In genomic region chr5:127959152-127959764, GRCh38 we compare ENCODE assay signal across 8 cellular contexts.
DNase-seq lines count a peak whose midpoint lies in the region; ATAC-seq, FAIRE-seq and TF ChIP-seq lines count a peak whose summit lies in the region.

No MANE protein-coding gene starts in this region.

- no peaks in the 10 kb centered on the region for H3K36me3 ChIP-seq in brain microvascular endothelial cell (replicated peaks)
- no peaks in the 10 kb centered on the region for H3K36me3 ChIP-seq in lower lobe of right lung
- no peaks in the 10 kb centered on the region for H3K36me3 ChIP-seq in H7 (replicated peaks; ENCODE audit: control insufficient read depth, insufficient read depth, low read length)

- TF ChIP-seq CTCF in brain microvascular endothelial cell (IDR thresholded peaks at IDR 0.05; ENCODE audit: low read depth, low read length, missing control alignments), result no peak
- no peak for TF ChIP-seq CTCF in lower lobe of right lung (IDR thresholded peaks at IDR 0.05)

- peaks cover 34% of the 10 kb centered on the region for H3K4me1 ChIP-seq in lower lobe of right lung

- intact Hi-C loops in lower lobe of right lung (cut with DNase I), result no loop called here

- in situ Hi-C loops in brain microvascular endothelial cell (cut with HindIII; ENCODE audit: low pct_ligation_motif_present, low sequenced_read_pairs), result no loop called here

- ATAC-seq in lower lobe of right lung, result peak; percentile 27 to 69

- no peaks in the 10 kb centered on the region for H3K9me3 ChIP-seq in lower lobe of right lung

- TF ChIP-seq POLR2A in GM12892 (IDR thresholded peaks at IDR 0.05; ENCODE audit: low read depth, low read length), result no peak

- H3K27ac ChIP-seq in brain microvascular endothelial cell (no peak overlapping the region), lower lobe of right lung (peak overlapping the region; percentile 48)

- H3K4me3 ChIP-seq in brain microvascular endothelial cell (ENCODE audit: low read depth, low read length) (no peak overlapping the region), lower lobe of right lung (no peak overlapping the region), H7 (ENCODE audit: insufficient read depth, low read depth, low read length) (no peak overlapping the region)

- DNase-seq in HCEC 1CT, result peak; percentile 77
- DNase-seq in NCI-H345 treated with DMSO at 0.1 percent for 48 hours (lab: John Stamatoyannopoulos, UW; ENCODE audit: unreplicated experiment), result peak; percentile 85
- peak; percentile 92 for DNase-seq in brain microvascular endothelial cell
- DNase-seq in lower lobe of right lung, result peak; percentile 58
- no peak for DNase-seq in GM12892 (ENCODE audit: insufficient read length)
- DNase-seq in epidermal melanocyte (ENCODE audit: insufficient read length, low spot score), result no peak
- no peak for DNase-seq in H7
- no peak for DNase-seq in NCI-H128 (lab: John Stamatoyannopoulos, UW; ENCODE audit: unreplicated experiment)

- no peak for FAIRE-seq in GM12892 (lab: Jason Lieb, UNC)

- H3K27me3 ChIP-seq in brain microvascular endothelial cell (replicated peaks) (no peaks in the 10 kb centered on the region), lower lobe of right lung (ENCODE audit: low read depth) (no peaks in the 10 kb centered on the region), H7 (ENCODE audit: control insufficient read depth, insufficient read depth, low read length) (no peaks in the 10 kb centered on the region)

Comparison
In these comparisons a context has a peak if more than half of its experiments do, and no peak if none do; other contexts are left out.
1. DNase-seq: peak in HCEC 1CT (single experiment), NCI-H345 treated with DMSO at 0.1 percent for 48 hours (single experiment), brain microvascular endothelial cell (single experiment) and lower lobe of right lung (single experiment); none in GM12892 (single experiment), epidermal melanocyte (single experiment), H7 (single experiment) and NCI-H128 (single experiment).